ENCODE assay signal across 8 cellular contexts in the genomic region with DNA sequence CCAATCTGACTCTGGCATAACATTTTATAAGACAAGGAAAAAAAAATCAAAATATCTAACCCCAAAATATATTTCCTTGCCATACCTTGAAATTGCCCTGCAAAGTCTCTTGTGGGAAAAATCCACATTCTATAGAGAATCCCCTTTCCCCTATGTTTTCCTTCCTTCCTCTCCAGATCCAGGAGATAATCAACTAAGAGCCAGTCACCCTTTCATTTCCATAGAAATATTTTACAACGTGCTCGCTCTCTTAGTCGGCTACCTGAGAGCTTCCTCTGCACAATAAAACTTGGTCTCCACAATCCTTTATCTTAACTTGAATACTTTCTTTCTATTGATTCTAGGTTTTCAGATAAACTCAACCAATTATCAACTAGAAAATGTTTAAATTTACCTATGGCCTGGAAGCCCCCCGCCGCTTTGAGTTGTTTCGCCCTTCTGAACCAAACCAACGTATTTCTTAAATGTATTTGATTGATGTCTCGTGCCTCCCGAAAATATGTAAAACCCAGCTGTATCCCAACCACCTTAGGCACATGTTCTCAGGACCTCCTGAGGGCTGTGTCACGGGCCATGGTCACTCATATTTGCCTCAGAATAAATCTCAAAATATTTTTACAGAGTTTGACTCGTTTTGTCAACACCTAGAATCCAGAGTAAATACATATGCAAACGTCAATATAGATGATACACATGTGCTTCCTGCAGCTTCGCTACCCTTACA. TPM values are rescaled to one million over a fixed set of nuclear protein-coding genes. Genes with fewer than 3 reads are reported as not detected.
DNase-seq lines count a peak whose midpoint lies in the region; ATAC-seq, FAIRE-seq and TF ChIP-seq lines count a peak whose summit lies in the region.

No MANE protein-coding gene starts in this region.

- peaks cover 28% of the 10 kb centered on the region for H3K4me1 Mint-ChIP-seq in T-helper 1 cell treated with Interleukin-12 subunit alpha and Interleukin-12 subunit beta and Interleukin-4 antibody, amounts not matched to agents 30 μg/mL and 1 μg/mL, for 36 hours (ENCODE audit: low read depth)
- peaks cover 46% of the 10 kb centered on the region for H3K4me1 Mint-ChIP-seq in activated naive CD8-positive, alpha-beta T cell treated with anti-CD3 and anti-CD28 coated beads for 36 hours

- H3K9ac ChIP-seq in kidney (ENCODE audit: low read length in 2 of 2) = peak overlapping the region; percentile 94 to 97

- no peaks in the 10 kb centered on the region for H3K9me3 Mint-ChIP-seq in T-helper 1 cell treated with Interleukin-12 subunit alpha and Interleukin-12 subunit beta and Interleukin-4 antibody, amounts not matched to agents 30 μg/mL and 1 μg/mL, for 36 hours
- H3K9me3 Mint-ChIP-seq in activated naive CD8-positive, alpha-beta T cell treated with anti-CD3 and anti-CD28 coated beads for 36 hours = no peaks in the 10 kb centered on the region

- H3K9me3 ChIP-seq in kidney (ENCODE audit: control insufficient read depth in 1 of 2, low read length in 2 of 2) = no peaks in the 10 kb centered on the region

- ATAC-seq in HG02610 (IDR thresholded peaks at IDR 0.05; ENCODE audit: unreplicated experiment) (no peak), GM21786 (IDR thresholded peaks at IDR 0.05; ENCODE audit: unreplicated experiment) (no peak), HG03342 (IDR thresholded peaks at IDR 0.05; ENCODE audit: unreplicated experiment) (no peak)

- H3K4me1 ChIP-seq in kidney (ENCODE audit: control insufficient read depth in 1 of 2, insufficient read depth in 1 of 2, low read depth in 1 of 2, low read length in 2 of 2) = peaks cover 19 to 27% of the 10 kb centered on the region in 2 donors

- intact Hi-C loops in kidney (cut with DNase I) = no loop called here

- no peak for FAIRE-seq in kidney (lab: Jason Lieb, UNC)

- peak overlapping the region; percentile 99 for H3K27ac ChIP-seq in kidney (ENCODE audit: low read depth in 2 of 2, low read length in 2 of 2)
- peak overlapping the region; percentile 100 for H3K27ac ChIP-seq in substantia nigra (ENCODE audit: low read depth, low read length, poor library complexity, severe bottlenecking)

- H3K36me3 ChIP-seq in kidney (ENCODE audit: control insufficient read depth in 1 of 2, insufficient read depth in 2 of 2, low read length in 2 of 2) = no peaks in the 10 kb centered on the region

- peaks cover 10% of the 10 kb centered on the region for H3K36me3 Mint-ChIP-seq in T-helper 1 cell treated with Interleukin-12 subunit alpha and Interleukin-12 subunit beta and Interleukin-4 antibody, amounts not matched to agents 30 μg/mL and 1 μg/mL, for 36 hours (ENCODE audit: low read depth)
- peaks cover 9% of the 10 kb centered on the region for H3K36me3 Mint-ChIP-seq in activated naive CD8-positive, alpha-beta T cell treated with anti-CD3 and anti-CD28 coated beads for 36 hours

- peak overlapping the region; percentile 95 to 98 for H3K4me3 ChIP-seq in kidney (ENCODE audit: low read length in 2 of 2)

- H3K27me3 Mint-ChIP-seq in T-helper 1 cell treated with Interleukin-12 subunit alpha and Interleukin-12 subunit beta and Interleukin-4 antibody, amounts not matched to agents 30 μg/mL and 1 μg/mL, for 36 hours (ENCODE audit: low read depth) = no peaks in the 10 kb centered on the region
- no peaks in the 10 kb centered on the region for H3K27me3 Mint-ChIP-seq in activated naive CD8-positive, alpha-beta T cell treated with anti-CD3 and anti-CD28 coated beads for 36 hours

- TF ChIP-seq CTCF in kidney (IDR thresholded peaks at IDR 0.05; ENCODE audit: borderline replicate concordance, extremely low read depth, insufficient read depth) = no peak

- peak overlapping the region; percentile 61 for H3K27ac Mint-ChIP-seq in T-helper 1 cell treated with Interleukin-12 subunit alpha and Interleukin-12 subunit beta and Interleukin-4 antibody, amounts not matched to agents 30 μg/mL and 1 μg/mL, for 36 hours
- peak overlapping the region; percentile 80 for H3K27ac Mint-ChIP-seq in activated naive CD8-positive, alpha-beta T cell treated with anti-CD3 and anti-CD28 coated beads for 36 hours

- peak overlapping the region; percentile 92 for H3K4me3 Mint-ChIP-seq in T-helper 1 cell treated with Interleukin-12 subunit alpha and Interleukin-12 subunit beta and Interleukin-4 antibody, amounts not matched to agents 30 μg/mL and 1 μg/mL, for 36 hours
- H3K4me3 Mint-ChIP-seq in activated naive CD8-positive, alpha-beta T cell treated with anti-CD3 and anti-CD28 coated beads for 36 hours = peak overlapping the region; percentile 89

- DNase-seq in T-helper 1 cell (no peak), kidney (no peak), substantia nigra (lab: John Stamatoyannopoulos, UW) (no peak)
- DNase-seq in activated naive CD8-positive, alpha-beta T cell treated with anti-CD3 and anti-CD28 coated beads for 36 hours = no peak

RNA-seq across cellular contexts. Expression of gene PSAP, which starts 0.9 kb away (rescaled TPM):
- total RNA-seq in activated naive CD8-positive, alpha-beta T cell treated with anti-CD3 and anti-CD28 coated beads for 36 hours = 10 to 100 TPM; 93.1 to 97.0 TPM
- 1,249 TPM for total RNA-seq in kidney
- polyA plus RNA-seq in kidney (ENCODE audit: insufficient read depth, low read depth, low replicate concordance) = 1,082 TPM

Comparison
In these comparisons a context has a peak if more than half of its experiments do, and no peak if none do; other contexts are left out.
1. RNA of gene PSAP, which starts 0.9 kb away (total RNA-seq): 1,249 TPM in kidney (single experiment); 93.1 to 97.0 TPM in activated naive CD8-positive, alpha-beta T cell treated with anti-CD3 and anti-CD28 coated beads for 36 hours; every median in the first group is over 10 times any median in the second.